In genomic region chr17:67180275-67180674, GRCh38 we compare ENCODE assay signal across 30 cellular contexts.
"Had no signal": no experiment of that assay in that cellular context is flagged by ENCODE, and none has a peak within 500 bp of the region (broad histone marks: within the 10 kb centered on the region; RNA-seq: fewer than 3 reads in every experiment).

No MANE protein-coding gene starts in this region.

- H3K4me1 ChIP-seq: breast epithelium had no signal

- H3K9me3 Mint-ChIP-seq: activated CD8-positive, alpha-beta T cell treated with anti-CD3 and anti-CD28 coated beads for 36 hours; activated naive CD4-positive, alpha-beta T cell treated with anti-CD3 and anti-CD28 coated beads, Interleukin-2, amount 10 ng/mL, durations not matched to agents 7 days and 5 days; activated naive CD8-positive, alpha-beta T cell treated with anti-CD3 and anti-CD28 coated beads for 36 hours; activated T-cell treated with anti-CD3 and anti-CD28 coated beads, Interleukin-2, amount 50 U/mL, for 72 hours; activated T-helper 2 cell treated with anti-CD3 and anti-CD28 coated beads, Interferon-gamma antibody, Interleukin-2, Interleukin-4, amounts not matched to agents 10 μg/mL and 5 μg/mL and 100 μg/mL, durations not matched to agents 14 hours and 24 hours and 36 hours; IgD-negative memory B cell; T-cell had no signal

- H3K27me3 Mint-ChIP-seq: activated CD4-positive, alpha-beta T cell treated with anti-CD3 and anti-CD28 coated beads for 36 hours; activated CD8-positive, alpha-beta T cell treated with anti-CD3 and anti-CD28 coated beads for 36 hours; activated naive CD4-positive, alpha-beta T cell treated with anti-CD3 and anti-CD28 coated beads, Interleukin-2, amount 10 ng/mL, durations not matched to agents 7 days and 5 days; activated naive CD8-positive, alpha-beta T cell treated with anti-CD3 and anti-CD28 coated beads for 36 hours; IgD-negative memory B cell; T-cell had no signal

- H3K4me3 Mint-ChIP-seq: activated CD4-positive, alpha-beta T cell treated with anti-CD3 and anti-CD28 coated beads for 36 hours; activated CD8-positive, alpha-beta T cell treated with anti-CD3 and anti-CD28 coated beads for 36 hours; activated naive CD4-positive, alpha-beta T cell treated with anti-CD3 and anti-CD28 coated beads, Interleukin-2, amount 10 ng/mL, durations not matched to agents 7 days and 5 days; activated naive CD8-positive, alpha-beta T cell treated with anti-CD3 and anti-CD28 coated beads for 36 hours; activated T-cell treated with anti-CD3 and anti-CD28 coated beads, Interleukin-2, amount 50 U/mL, for 72 hours; IgD-negative memory B cell; T-cell had no signal

- H3K4me3 ChIP-seq: breast epithelium, MG63, SK-N-MC had no signal

- ATAC-seq: activated CD4-positive, alpha-beta T cell treated with anti-CD3 and anti-CD28 coated beads for 36 hours; activated CD8-positive, alpha-beta T cell treated with anti-CD3 and anti-CD28 coated beads for 36 hours; activated T-cell treated with anti-CD3 and anti-CD28 coated beads, Interleukin-2, amount 50 U/mL, for 72 hours; Panc1; Right ventricle myocardium inferior; T-cell had no signal

- DNase-seq: activated CD4-positive, alpha-beta T cell treated with anti-CD3 and anti-CD28 coated beads for 36 hours; activated CD8-positive, alpha-beta memory T cell treated with anti-CD3 and anti-CD28 coated beads, Interleukin-2, amount 50 U/mL, for 4 hours; activated CD8-positive, alpha-beta T cell treated with anti-CD3 and anti-CD28 coated beads for 36 hours; activated gamma-delta T cell treated with Interleukin-2 at 50 U/mL for 16 hours; activated naive CD4-positive, alpha-beta T cell treated with anti-CD3 and anti-CD28 coated beads, Interleukin-2, amount 10 ng/mL, durations not matched to agents 7 days and 5 days; activated naive CD8-positive, alpha-beta T cell treated with anti-CD3 and anti-CD28 coated beads for 36 hours; activated T-cell treated with anti-CD3 and anti-CD28 coated beads, Interleukin-2, amount 50 U/mL, for 72 hours; anterior cingulate cortex; caudate nucleus; MG63; NCI-H1092; NCI-H1417; NCI-H1930; NCI-H2171; NCI-H226; NCI-H526; NCI-H774; NK-92 treated with Interleukin-12 subunit alpha and Interleukin-12 subunit beta, amount 100 ng/mL, for 24 hours; OCI-M1; RPMI8226; T-cell; T-helper 2 cell; T1000 had no signal

- H3K9me3 ChIP-seq: breast epithelium, MG63 had no signal

- H3K27ac Mint-ChIP-seq: activated CD4-positive, alpha-beta T cell treated with anti-CD3 and anti-CD28 coated beads for 36 hours; activated CD8-positive, alpha-beta T cell treated with anti-CD3 and anti-CD28 coated beads for 36 hours; activated naive CD4-positive, alpha-beta T cell treated with anti-CD3 and anti-CD28 coated beads, Interleukin-2, amount 10 ng/mL, durations not matched to agents 7 days and 5 days; activated naive CD8-positive, alpha-beta T cell treated with anti-CD3 and anti-CD28 coated beads for 36 hours; activated T-helper 2 cell treated with anti-CD3 and anti-CD28 coated beads, Interferon-gamma antibody, Interleukin-2, Interleukin-4, amounts not matched to agents 10 μg/mL and 5 μg/mL and 100 μg/mL, durations not matched to agents 14 hours and 24 hours and 36 hours; IgD-negative memory B cell; T-cell had no signal

- H3K4me1 Mint-ChIP-seq: activated CD4-positive, alpha-beta T cell treated with anti-CD3 and anti-CD28 coated beads for 36 hours; activated naive CD4-positive, alpha-beta T cell treated with anti-CD3 and anti-CD28 coated beads, Interleukin-2, amount 10 ng/mL, durations not matched to agents 7 days and 5 days; activated naive CD8-positive, alpha-beta T cell treated with anti-CD3 and anti-CD28 coated beads for 36 hours; IgD-negative memory B cell; T-cell had no signal

- H3K27me3 ChIP-seq: breast epithelium, MG63 had no signal

- H3K27ac ChIP-seq: breast epithelium, SK-N-MC, VCaP had no signal

- H3K36me3 ChIP-seq: breast epithelium had no signal
